7 cellular contexts compared by ENCODE assay signal in genomic region chr1:234486858-234487830, GRCh38. TPM values are rescaled to one million over a fixed set of nuclear protein-coding genes. Genes with fewer than 3 reads are reported as not detected.
A peak's percentile ranks its signal among the peaks of the same experiment; 100 is the strongest.
DNase-seq lines count a peak whose midpoint lies in the region; ATAC-seq and TF ChIP-seq lines count a peak whose summit lies in the region.

No MANE protein-coding gene starts in this region.

- CTCF ChIA-PET in T-cell (lab: Charles Lee), result interaction anchor here (0.6 to 1.2 kb wide), 4 partner anchors 9 to 928 kb away, joined by 3 to 5 read pairs (median 4); no protein-coding TSS in a partner anchor

- TF ChIP-seq RAD21 in Ishikawa (IDR thresholded peaks at IDR 0.05; ENCODE audit: low read depth), result peak; percentile 74

- H3K27ac Mint-ChIP-seq in T-cell (peak overlapping the region; percentile 41 to 53), neural crest cell (ENCODE audit: unreplicated experiment) (no peak overlapping the region)

- TF ChIP-seq POLR2A in erythroblast (IDR thresholded peaks at IDR 0.05; ENCODE audit: low read length), result no peak

- H3K27me3 Mint-ChIP-seq in T-cell, result peaks cover 0 to 5% of the 10 kb centered on the region in 2 donors
- peaks cover 16% of the 10 kb centered on the region for H3K27me3 Mint-ChIP-seq in neural crest cell (ENCODE audit: low read depth)

- POLR2A ChIA-PET in T-cell (lab: Charles Lee), result no interaction called here

- peak; percentile 67 for TF ChIP-seq CTCF in neural crest cell (conservative IDR thresholded peaks at IDR 0.05)

- H3K9me3 Mint-ChIP-seq in T-cell (no peaks in the 10 kb centered on the region), neural crest cell (no peaks in the 10 kb centered on the region)

- peaks cover 27 to 32% (median 29%) of the 10 kb centered on the region in 3 donors for H3K4me1 Mint-ChIP-seq in T-cell
- peaks cover 5% of the 10 kb centered on the region for H3K4me1 Mint-ChIP-seq in neural crest cell

- DNase-seq in EL (peak; percentile 69), T-cell (peak in 5 of 34 experiments; percentile 4 to 29 (median 10)), erythroblast (lab: John Stamatoyannopoulos, UW) (peak; percentile 80 to 82), neural crest cell (ENCODE audit: low read depth, low spot score) (no peak), NCI-H2029 treated with DMSO at 0.1 percent for 48 hours (lab: John Stamatoyannopoulos, UW) (no peak)

- H3K36me3 Mint-ChIP-seq in T-cell (no peaks in the 10 kb centered on the region), neural crest cell (ENCODE audit: low read depth) (no peaks in the 10 kb centered on the region)

- TF ChIP-seq EP300 in Ishikawa (IDR thresholded peaks at IDR 0.05; ENCODE audit: borderline replicate concordance), result no peak

- ATAC-seq in T-cell (replicated peaks in 1 of 4) (peak in 3 of 4 experiments; percentile 63 to 81 (median 64)), HG02852 (IDR thresholded peaks at IDR 0.05; ENCODE audit: unreplicated experiment) (no peak)

- H3K4me3 Mint-ChIP-seq in T-cell (peak overlapping the region in 1 of 3 donors; percentile 51), neural crest cell (no peak overlapping the region)

TF ChIP-seq in Ishikawa, 13 proteins besides CTCF, POLR2A, EP300 and RAD21:
- no peak for TF ChIP-seq ZBTB7A (IDR thresholded peaks at IDR 0.05; ENCODE audit: low read depth)
- TF ChIP-seq CEBPB (IDR thresholded peaks at IDR 0.05), result peak; percentile 55

RNA-seq across cellular contexts. Expression of gene TARBP1, which starts 8.2 kb away (rescaled TPM):
- total RNA-seq in T-cell, result 10 to 100 TPM; 33.9 to 60.7 (median 40.6) TPM
- total RNA-seq in neural crest cell, result 30.2 and 33.3 TPM in 2 replicates

Comparison
In these comparisons a context has a peak if more than half of its experiments do, and no peak if none do; other contexts are left out.
1. DNase-seq: peak in EL (single experiment) and erythroblast (2 of 2); none in neural crest cell (single experiment) and NCI-H2029 treated with DMSO at 0.1 percent for 48 hours (single experiment).